In the genomic region with DNA sequence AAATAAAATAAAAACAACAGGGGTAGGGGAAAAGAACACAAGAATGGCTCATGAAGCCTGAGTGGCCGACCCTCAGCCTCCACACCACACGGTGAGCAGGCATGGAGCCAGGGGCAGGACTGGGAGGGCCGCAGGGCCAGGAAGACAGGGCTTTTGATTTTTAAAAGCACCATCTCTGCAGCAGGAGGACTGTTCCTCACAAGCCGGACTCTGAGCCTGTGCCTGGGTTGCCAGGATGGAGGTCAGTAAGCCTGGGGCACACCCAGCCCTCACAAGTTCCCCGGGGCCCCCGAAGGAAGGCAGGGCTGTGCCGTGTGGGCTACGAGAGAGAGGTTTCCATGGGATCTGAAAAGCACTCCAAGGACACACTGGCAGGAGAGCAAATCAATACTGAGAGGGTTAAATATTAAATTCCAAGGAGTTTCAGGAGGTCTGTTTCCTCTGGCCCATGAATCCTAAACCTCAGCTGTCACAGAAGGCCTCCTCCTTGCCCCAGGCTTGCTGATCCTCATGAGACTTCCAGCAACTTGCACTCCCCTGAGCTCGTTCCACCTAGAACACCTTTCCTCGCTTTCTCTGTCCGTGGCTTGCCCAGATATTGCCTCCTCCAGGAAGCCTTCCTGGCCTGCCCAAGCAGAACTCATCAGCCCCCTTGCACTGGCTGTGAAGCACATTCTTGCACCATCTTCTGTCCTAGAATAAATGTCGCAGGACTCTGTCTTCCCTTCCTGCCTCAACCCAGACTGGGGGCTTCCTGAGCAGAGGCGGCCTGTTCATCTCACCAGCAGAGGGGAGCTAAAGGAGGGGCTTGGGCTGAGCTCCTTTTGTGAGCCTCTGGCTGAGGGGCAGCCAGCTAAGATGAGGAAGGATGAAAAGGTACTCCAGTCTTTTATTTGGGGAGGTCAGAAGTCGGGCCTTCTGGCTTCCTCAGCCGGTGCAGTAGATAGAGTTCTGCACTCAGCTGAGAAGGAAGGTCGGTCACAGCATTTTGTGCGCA, we compare ENCODE assay signal across 13 cellular contexts.
DNase-seq lines count a peak whose midpoint lies in the region; ATAC-seq and TF ChIP-seq lines count a peak whose summit lies in the region.
"Had no signal": no experiment of that assay in that cellular context is flagged by ENCODE, and none has a peak within 500 bp of the region (broad histone marks: within the 10 kb centered on the region; RNA-seq: fewer than 3 reads in every experiment).

No MANE protein-coding gene starts in this region.

- peak; percentile 27 for DNase-seq in activated T-cell treated with anti-CD3 and anti-CD28 coated beads, Interleukin-2, amount 50 U/mL, for 24 hours
- DNase-seq in activated T-cell treated with anti-CD3 and anti-CD28 coated beads for 4 hours = no peak
- DNase-seq in activated CD4-positive, alpha-beta memory T cell treated with anti-CD3 and anti-CD28 coated beads for 36 hours = no peak
- no peak for DNase-seq in germinal center (ENCODE audit: low spot score)
- DNase-seq in dedifferentiated amniotic fluid mesenchymal stem cell (ENCODE audit: extremely low spot score) = no peak
- no peak for DNase-seq in GM10248 (ENCODE audit: extremely low spot score)
- DNase-seq: activated CD4-positive, alpha-beta T cell treated with anti-CD3 and anti-CD28 coated beads, Interleukin-2, amount 50 U/mL, for 4 hours; mesendoderm; NCI-H1048; NCI-H524 treated with DMSO at 0.1 percent for 48 hours had no signal

- CTCF ChIA-PET in activated CD4-positive, alpha-beta memory T cell treated with anti-CD3 and anti-CD28 coated beads for 36 hours (lab: Charles Lee) = interaction anchor here (0.7 to 4.7 kb wide), 5 partner anchors 9 to 63 kb away, joined by 3 to 45 read pairs (median 4); no protein-coding TSS in a partner anchor
- CTCF ChIA-PET in GM10248 (lab: Yijun Ruan, JAX) = interaction anchor here (1.1 to 8.4 kb wide), 4 partner anchors 12 to 66 kb away, joined by 4 to 56 read pairs (median 12); no protein-coding TSS in a partner anchor

- no peak overlapping the region for H3K4me3 ChIP-seq in iPS-15b (ENCODE audit: low read depth, low read length)
- H3K4me3 ChIP-seq: upper lobe of right lung had no signal

- peaks cover 21% of the 10 kb centered on the region for H3K4me1 ChIP-seq in iPS-15b (ENCODE audit: control insufficient read depth, insufficient read depth, low read length)

- H3K4me3 Mint-ChIP-seq in activated T-cell treated with anti-CD3 and anti-CD28 coated beads, Interleukin-2, amount 50 U/mL, for 24 hours = no peak overlapping the region
- H3K4me3 Mint-ChIP-seq in activated CD4-positive, alpha-beta memory T cell treated with anti-CD3 and anti-CD28 coated beads for 36 hours = no peak overlapping the region
- H3K4me3 Mint-ChIP-seq in stimulated activated memory B cell treated with anti-CD40 and anti-IgM and Interleukin-4, amounts not matched to agents 10 μg/mL and 1 μg/mL and 100 μg/mL, for 72 hours = no peak overlapping the region

- peaks cover 54% of the 10 kb centered on the region for H3K36me3 Mint-ChIP-seq in activated T-cell treated with anti-CD3 and anti-CD28 coated beads, Interleukin-2, amount 50 U/mL, for 24 hours (ENCODE audit: low read depth)
- peaks cover 3% of the 10 kb centered on the region for H3K36me3 Mint-ChIP-seq in activated CD4-positive, alpha-beta memory T cell treated with anti-CD3 and anti-CD28 coated beads for 36 hours
- peaks cover 31% of the 10 kb centered on the region for H3K36me3 Mint-ChIP-seq in stimulated activated memory B cell treated with anti-CD40 and anti-IgM and Interleukin-4, amounts not matched to agents 10 μg/mL and 1 μg/mL and 100 μg/mL, for 72 hours

- no peak for TF ChIP-seq CTCF in GM10248 (IDR thresholded peaks at IDR 0.05; ENCODE audit: control extremely low read depth, extremely low read depth, low read depth, missing control alignments)

- H3K36me3 ChIP-seq in iPS-15b (ENCODE audit: control insufficient read depth, insufficient read depth, low read length) = no peaks in the 10 kb centered on the region
- H3K36me3 ChIP-seq: upper lobe of right lung had no signal

- no peaks in the 10 kb centered on the region for H3K9me3 ChIP-seq in iPS-15b (ENCODE audit: control insufficient read depth, insufficient read depth, low read length)
- H3K9me3 ChIP-seq: upper lobe of right lung had no signal

- peaks cover 97% of the 10 kb centered on the region for H3K4me1 Mint-ChIP-seq in activated T-cell treated with anti-CD3 and anti-CD28 coated beads, Interleukin-2, amount 50 U/mL, for 24 hours (ENCODE audit: low read depth)
- peaks cover 90% of the 10 kb centered on the region for H3K4me1 Mint-ChIP-seq in activated CD4-positive, alpha-beta memory T cell treated with anti-CD3 and anti-CD28 coated beads for 36 hours (ENCODE audit: low read depth)
- peaks cover 96% of the 10 kb centered on the region for H3K4me1 Mint-ChIP-seq in stimulated activated memory B cell treated with anti-CD40 and anti-IgM and Interleukin-4, amounts not matched to agents 10 μg/mL and 1 μg/mL and 100 μg/mL, for 72 hours

- H3K27ac Mint-ChIP-seq in activated T-cell treated with anti-CD3 and anti-CD28 coated beads, Interleukin-2, amount 50 U/mL, for 24 hours = peak overlapping the region; percentile 95
- peak overlapping the region; percentile 44 for H3K27ac Mint-ChIP-seq in activated CD4-positive, alpha-beta memory T cell treated with anti-CD3 and anti-CD28 coated beads for 36 hours
- peak overlapping the region; percentile 83 for H3K27ac Mint-ChIP-seq in stimulated activated memory B cell treated with anti-CD40 and anti-IgM and Interleukin-4, amounts not matched to agents 10 μg/mL and 1 μg/mL and 100 μg/mL, for 72 hours

- peak overlapping the region; percentile 37 for H3K9ac ChIP-seq in iPS-15b (ENCODE audit: low read depth, low read length)

- no peak for ATAC-seq in stimulated activated memory B cell treated with anti-CD40 and anti-IgM and Interleukin-4, amounts not matched to agents 10 μg/mL and 1 μg/mL and 100 μg/mL, for 72 hours

- H3K9me3 Mint-ChIP-seq in activated T-cell treated with anti-CD3 and anti-CD28 coated beads, Interleukin-2, amount 50 U/mL, for 24 hours = no peaks in the 10 kb centered on the region
- H3K9me3 Mint-ChIP-seq in activated CD4-positive, alpha-beta memory T cell treated with anti-CD3 and anti-CD28 coated beads for 36 hours = no peaks in the 10 kb centered on the region
- H3K9me3 Mint-ChIP-seq in stimulated activated memory B cell treated with anti-CD40 and anti-IgM and Interleukin-4, amounts not matched to agents 10 μg/mL and 1 μg/mL and 100 μg/mL, for 72 hours = no peaks in the 10 kb centered on the region

- no peaks in the 10 kb centered on the region for H3K27me3 Mint-ChIP-seq in activated T-cell treated with anti-CD3 and anti-CD28 coated beads, Interleukin-2, amount 50 U/mL, for 24 hours
- no peaks in the 10 kb centered on the region for H3K27me3 Mint-ChIP-seq in activated CD4-positive, alpha-beta memory T cell treated with anti-CD3 and anti-CD28 coated beads for 36 hours
- no peaks in the 10 kb centered on the region for H3K27me3 Mint-ChIP-seq in stimulated activated memory B cell treated with anti-CD40 and anti-IgM and Interleukin-4, amounts not matched to agents 10 μg/mL and 1 μg/mL and 100 μg/mL, for 72 hours

- POLR2A ChIA-PET in activated CD4-positive, alpha-beta memory T cell treated with anti-CD3 and anti-CD28 coated beads for 36 hours (lab: Charles Lee) = interaction anchor here (5.0 kb wide), 1 partner anchor 20 kb away, joined by 46 read pairs; no protein-coding TSS in a partner anchor
- POLR2A ChIA-PET in GM10248 (lab: Yijun Ruan, JAX) = no interaction called here

- no peaks in the 10 kb centered on the region for H3K27me3 ChIP-seq in iPS-15b (ENCODE audit: control insufficient read depth, insufficient read depth, low read length)
- H3K27me3 ChIP-seq: upper lobe of right lung had no signal

- intact Hi-C loops in activated CD4-positive, alpha-beta memory T cell treated with anti-CD3 and anti-CD28 coated beads for 36 hours (cut with micrococcal nuclease) = no loop called here

Comparison
In these comparisons a context has a peak if more than half of its experiments do, and no peak if none do; other contexts are left out.
1. H3K27ac Mint-ChIP-seq: peak in every context shown above with its lines; median percentile 95 in activated T-cell treated with anti-CD3 and anti-CD28 coated beads, Interleukin-2, amount 50 U/mL, for 24 hours; 83 in stimulated activated memory B cell treated with anti-CD40 and anti-IgM and Interleukin-4, amounts not matched to agents 10 μg/mL and 1 μg/mL and 100 μg/mL, for 72 hours; 44 in activated CD4-positive, alpha-beta memory T cell treated with anti-CD3 and anti-CD28 coated beads for 36 hours.